In the genomic region with DNA sequence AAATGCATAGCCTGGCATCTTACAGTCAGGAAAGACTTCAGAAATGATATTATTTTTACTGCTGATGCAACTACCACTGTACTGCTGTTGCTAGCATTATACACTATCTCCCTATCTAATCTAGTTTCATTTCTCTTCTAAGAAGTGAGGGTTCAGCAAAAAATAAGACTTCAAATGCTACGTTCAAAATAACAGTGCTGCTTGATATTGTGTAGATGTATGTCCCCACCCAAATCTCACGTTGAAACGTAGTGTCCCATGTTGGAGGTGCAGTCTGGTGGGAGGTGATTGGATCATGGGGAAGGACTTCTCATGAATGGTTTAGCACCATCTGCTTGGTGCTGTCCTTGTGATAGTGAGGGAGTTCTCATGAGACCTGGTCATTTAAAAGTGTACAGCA, we compare ENCODE assay signal across 20 cellular contexts.
"Had no signal": no experiment of that assay in that cellular context is flagged by ENCODE, and none has a peak within 500 bp of the region (broad histone marks: within the 10 kb centered on the region; RNA-seq: fewer than 3 reads in every experiment).

No MANE protein-coding gene starts in this region.

- H3K4me1 Mint-ChIP-seq: activated naive CD8-positive, alpha-beta T cell treated with anti-CD3 and anti-CD28 coated beads for 36 hours; central memory CD8-positive, alpha-beta T cell; natural killer cell had no signal

- ATAC-seq: gastrocnemius medialis; natural killer cell; pancreas; right cardiac atrium; stimulated activated naive CD8-positive, alpha-beta T cell treated with anti-CD3 and anti-CD28 coated beads, Interleukin-15, Interleukin-2, amounts not matched to agents 100 U/mL and 50 U/mL, for 24 hours; WTC11 had no signal

- H3K9me3 Mint-ChIP-seq: activated CD4-positive, alpha-beta memory T cell treated with anti-CD3 and anti-CD28 coated beads, Interleukin-2, amount 10 ng/mL, durations not matched to agents 7 days and 5 days; activated naive CD8-positive, alpha-beta T cell treated with anti-CD3 and anti-CD28 coated beads for 36 hours; central memory CD8-positive, alpha-beta T cell; natural killer cell; WTC11 had no signal

- H3K27ac ChIP-seq: breast epithelium, esophagus muscularis mucosa, gastrocnemius medialis, left ventricle myocardium inferior, neutrophil, pancreas, tibial artery had no signal

- H3K4me3 ChIP-seq: breast epithelium, esophagus muscularis mucosa, gastrocnemius medialis, left ventricle myocardium inferior, pancreas, tibial artery had no signal

- H3K27me3 ChIP-seq: breast epithelium, esophagus muscularis mucosa, gastrocnemius medialis, neutrophil, pancreas, tibial artery had no signal

- H3K36me3 ChIP-seq: breast epithelium, gastrocnemius medialis, neutrophil, pancreas had no signal

- DNase-seq: activated CD4-positive, alpha-beta memory T cell treated with anti-CD3 and anti-CD28 coated beads, Interleukin-2, amount 10 ng/mL, durations not matched to agents 7 days and 5 days; activated CD4-positive, alpha-beta T cell treated with anti-CD3 and anti-CD28 coated beads for 4 hours; activated naive CD8-positive, alpha-beta T cell treated with anti-CD3 and anti-CD28 coated beads for 36 hours; gastrocnemius medialis; hippocampal formation; left ventricle myocardium inferior; midbrain; natural killer cell; pancreas; right cardiac atrium; stimulated activated CD4-positive, alpha-beta T cell treated with anti-CD3 and anti-CD28 coated beads, Interleukin-12 subunit alpha, Interleukin-12 subunit beta, amount 100 ng/mL, for 4 hours; stimulated activated CD4-positive, alpha-beta T cell treated with anti-CD3 and anti-CD28 coated beads, Interleukin-4, amount 100 ng/mL, for 4 hours; stimulated activated naive CD8-positive, alpha-beta T cell treated with anti-CD3 and anti-CD28 coated beads, Interleukin-15, Interleukin-2, amounts not matched to agents 100 U/mL and 50 U/mL, for 24 hours; T-helper 9 cell; tibial artery had no signal

- H3K9me3 ChIP-seq: breast epithelium, esophagus muscularis mucosa, gastrocnemius medialis, left ventricle myocardium inferior, neutrophil, pancreas, tibial artery had no signal

- H3K36me3 Mint-ChIP-seq: activated naive CD8-positive, alpha-beta T cell treated with anti-CD3 and anti-CD28 coated beads for 36 hours; natural killer cell; WTC11 had no signal

- H3K27me3 Mint-ChIP-seq: activated CD4-positive, alpha-beta memory T cell treated with anti-CD3 and anti-CD28 coated beads, Interleukin-2, amount 10 ng/mL, durations not matched to agents 7 days and 5 days; central memory CD8-positive, alpha-beta T cell had no signal

- H3K4me3 Mint-ChIP-seq: activated CD4-positive, alpha-beta memory T cell treated with anti-CD3 and anti-CD28 coated beads, Interleukin-2, amount 10 ng/mL, durations not matched to agents 7 days and 5 days; activated naive CD8-positive, alpha-beta T cell treated with anti-CD3 and anti-CD28 coated beads for 36 hours; central memory CD8-positive, alpha-beta T cell; natural killer cell; WTC11 had no signal

- H3K27ac Mint-ChIP-seq: activated CD4-positive, alpha-beta memory T cell treated with anti-CD3 and anti-CD28 coated beads, Interleukin-2, amount 10 ng/mL, durations not matched to agents 7 days and 5 days; activated naive CD8-positive, alpha-beta T cell treated with anti-CD3 and anti-CD28 coated beads for 36 hours; natural killer cell; WTC11 had no signal
